ENCODE assay signal across 8 cellular contexts in genomic region chr7:727806-728460, GRCh38. TPM values are rescaled to one million over a fixed set of nuclear protein-coding genes. Genes with fewer than 3 reads are reported as not detected.
DNase-seq lines count a peak whose midpoint lies in the region; ATAC-seq, FAIRE-seq and TF ChIP-seq lines count a peak whose summit lies in the region.

No MANE protein-coding gene starts in this region.

- TF ChIP-seq POLR2A in heart left ventricle (IDR thresholded peaks at IDR 0.05), result no peak
- no peak for TF ChIP-seq POLR2A in HepG2 (IDR thresholded peaks at IDR 0.05; ENCODE audit: insufficient read depth in 1 of 2, low read depth in 2 of 2, low read length in 2 of 2)

- POLR2A ChIA-PET in HepG2 (lab: Yijun Ruan, JAX), result interaction anchor here (1.3 kb wide), 1 partner anchor 110 kb away, joined by 3 read pairs; no protein-coding TSS in a partner anchor

- BruUV-seq in HepG2 (replicated peaks; lab: Mats Ljungman, UMichigan), result no TSS peak

- intact Hi-C loops in heart left ventricle (cut with DNase I), result loop anchor here in 5 of 10 donors (5.0 to 10.0 kb wide), 6 partner anchors 61 to 211 kb away; partner anchors contain the start of gene PDGFA (in 1 of the 5)
- intact Hi-C loops in Right ventricle myocardium superior (cut with DNase I), result loop anchor here (5.0 kb wide), 1 partner anchor 61 kb away; no protein-coding TSS in a partner anchor
- intact Hi-C loops in HepG2 (cut with micrococcal nuclease; ENCODE audit: unreplicated experiment), result no loop called here

- FAIRE-seq in HepG2 (lab: Jason Lieb, UNC), result no peak

- ATAC-seq in heart left ventricle (no peak), Right ventricle myocardium superior (ENCODE audit: poor library complexity) (no peak), HepG2 (no peak), GM18909 (IDR thresholded peaks at IDR 0.05; ENCODE audit: poor library complexity, unreplicated experiment) (no peak), GM19324 (IDR thresholded peaks at IDR 0.05; ENCODE audit: low FRiP score, unreplicated experiment) (no peak)

- 18 to 30% (median 23%) methylated on average over 17 to 21 of the region's 21 CpGs for WGBS in heart left ventricle, 4 donors
- 62% methylated on average over 21 of the region's 21 CpGs for WGBS in HepG2 (ENCODE audit: low lambda C conversion rate)

- TF ChIP-seq CTCF in heart left ventricle (IDR thresholded peaks at IDR 0.05) (no peak), HepG2 (CRISPR knock-in tag; IDR thresholded peaks at IDR 0.05) (no peak), GM20000 (IDR thresholded peaks at IDR 0.05; ENCODE audit: extremely low read depth, missing control alignments) (no peak)

- peak overlapping the region in 2 of 12 donors; percentile 9 to 83 for H3K27ac ChIP-seq in heart left ventricle
- no peak overlapping the region for H3K27ac ChIP-seq in HepG2 (ENCODE audit: extremely low read length, insufficient read depth, low read length)

- H3K4me3 ChIP-seq in heart left ventricle, result peak overlapping the region in 11 of 12 donors; percentile 7 to 98 (median 77)
- H3K4me3 ChIP-seq in adipocyte (ENCODE audit: low read length), result peak overlapping the region; percentile 73
- peak overlapping the region; percentile 80 to 99 (median 81); a peak in 5 of 6 replicates for H3K4me3 ChIP-seq in HepG2 (replicated peaks in 1 of 3; ENCODE audit: insufficient read depth in 1 of 3, low read depth in 2 of 3, low read length in 3 of 3)

- CTCF ChIA-PET in HepG2 (lab: Yijun Ruan, JAX; ENCODE audit: low intra/inter-chr PET ratio, low total read pairs), result no interaction called here

- H3K27me3 ChIP-seq in heart left ventricle (no peaks in the 10 kb centered on the region), adipocyte (replicated peaks; ENCODE audit: control insufficient read depth, insufficient read depth, low read length) (no peaks in the 10 kb centered on the region), HepG2 (ENCODE audit: control insufficient read depth in 1 of 2, insufficient read depth in 2 of 2, low read length in 2 of 2) (no peaks in the 10 kb centered on the region; a peak in 1 of 5 replicates)

- no peak for TF ChIP-seq RAD21 in HepG2 (CRISPR knock-in tag; IDR thresholded peaks at IDR 0.05)

- H3K9me3 ChIP-seq in heart left ventricle, result no peaks in the 10 kb centered on the region
- H3K9me3 ChIP-seq in adipocyte (ENCODE audit: control insufficient read depth, low read length), result no peaks in the 10 kb centered on the region
- H3K9me3 ChIP-seq in HepG2 (ENCODE audit: low read length), result no peaks in the 10 kb centered on the region

- DNase-seq in heart left ventricle, result no peak
- DNase-seq in Right ventricle myocardium superior, result no peak
- DNase-seq in adipocyte (ENCODE audit: low read depth), result peak; percentile 20
- no peak for DNase-seq in HepG2 (ENCODE audit: low spot score)
- no peak for DNase-seq in ACHN
- no peak for DNase-seq in GM20000 (ENCODE audit: low spot score)

- H3K9ac ChIP-seq in adipocyte (ENCODE audit: low read length), result peak overlapping the region; percentile 49
- H3K9ac ChIP-seq in HepG2 (ENCODE audit: insufficient read depth, low read depth, low read length), result peak overlapping the region; percentile 41; the same call in 1 of the 2 replicates

- in situ Hi-C loops in HepG2 (cut with HindIII; ENCODE audit: extremely low pct_ligation_motif_present, low pct_unique_long_range_greater_than_20kb), result no loop called here
- in situ Hi-C loops in ACHN (cut with HindIII; ENCODE audit: low pct_ligation_motif_present, low pct_unique_long_range_greater_than_20kb, low sequenced_read_pairs), result no loop called here

- H3K4me2 ChIP-seq in HepG2 (ENCODE audit: low read depth, low read length), result peak overlapping the region; percentile 80

- H4K20me1 ChIP-seq in HepG2 (ENCODE audit: insufficient read depth, low read length), result no peaks in the 10 kb centered on the region

- H2AFZ ChIP-seq in HepG2 (ENCODE audit: low read length), result no peak overlapping the region

- H3K36me3 ChIP-seq in heart left ventricle, result peaks cover 0 to 23% (median 7%) of the 10 kb centered on the region in 9 donors
- H3K36me3 ChIP-seq in adipocyte (ENCODE audit: control insufficient read depth, insufficient read depth, low read length, severe bottlenecking), result peaks cover 10% of the 10 kb centered on the region
- H3K36me3 ChIP-seq in HepG2 (replicated peaks in 1 of 2; ENCODE audit: control insufficient read depth in 1 of 2, insufficient read depth in 2 of 2, low read length in 2 of 2), result peaks cover 5 to 27% of the 10 kb centered on the region in 2 experiments

- TF ChIP-seq EP300 in HepG2 (IDR thresholded peaks at IDR 0.05; ENCODE audit: low read depth in 2 of 2, low read length in 2 of 2) (no peak), HepG2 (CRISPR knock-in tag; IDR thresholded peaks at IDR 0.05; ENCODE audit: borderline replicate concordance) (no peak)

- peaks cover 31% of the 10 kb centered on the region for H3K79me2 ChIP-seq in HepG2 (ENCODE audit: insufficient read depth, low read length)

- H3K4me1 ChIP-seq in heart left ventricle, result peaks cover 3 to 49% (median 32%) of the 10 kb centered on the region in 12 donors
- peaks cover 16% of the 10 kb centered on the region for H3K4me1 ChIP-seq in adipocyte (ENCODE audit: control insufficient read depth, insufficient read depth, low read length)
- H3K4me1 ChIP-seq in HepG2 (ENCODE audit: insufficient read depth, low read length), result peaks cover 67% of the 10 kb centered on the region

TF ChIP-seq in HepG2, 621 proteins besides CTCF, POLR2A, EP300 and RAD21 (continues in another document):
- TF ChIP-seq ELF3 (CRISPR knock-in tag; IDR thresholded peaks at IDR 0.05), result no peak
- peak; percentile 7; the same call in 1 of the 2 replicates for TF ChIP-seq DMAP1 (CRISPR knock-in tag; IDR thresholded peaks at IDR 0.05)
- TF ChIP-seq ZNF235 (CRISPR knock-in tag; IDR thresholded peaks at IDR 0.05; ENCODE audit: borderline replicate concordance), result no peak
- TF ChIP-seq ETV6 (CRISPR knock-in tag; conservative IDR thresholded peaks at IDR 0.05), result no peak

RNA-seq across cellular contexts. Expression of gene PRKAR1B, which starts 0.9 kb away (rescaled TPM):
- total RNA-seq in heart left ventricle (10 to 100 TPM; 11.4 to 22.2 (median 18.4) TPM), Right ventricle myocardium superior (16.5 TPM), HepG2 (2016; rRNA removed; fragmentation: Illumina TruSeq; extraction: Trizol) (28.2 and 29.2 TPM in 2 replicates)
- polyA plus RNA-seq in heart left ventricle (10 to 100 TPM in 1 of 2 donors, 1 to 10 TPM in 1; 4.1 to 15.3 TPM), HepG2 (2011; rRNA removed) (7.9 and 9.0 TPM in 2 replicates)
- 36.8 and 38.5 TPM in 2 replicates for total RNA-seq in HepG2 (2016; cell fraction: cytosol; rRNA removed; fragmentation: Illumina TruSeq; extraction: Trizol; ENCODE audit: low read depth)
- 22.1 and 28.2 TPM in 2 replicates for total RNA-seq in HepG2 (2016; cell fraction: insoluble cytoplasmic fraction; rRNA removed; fragmentation: Illumina TruSeq; extraction: Trizol)
- 16.2 and 18.2 TPM in 2 replicates for total RNA-seq in HepG2 (2016; cell fraction: membrane; rRNA removed; fragmentation: Illumina TruSeq; extraction: Trizol)
- 14.2 and 14.5 TPM in 2 replicates for total RNA-seq in HepG2 (2016; cell fraction: nucleus; rRNA removed; fragmentation: Illumina TruSeq; extraction: Trizol)
- polyA plus RNA-seq in HepG2 (2011; cell fraction: cytosol; rRNA removed), result 8.2 and 10.4 TPM in 2 replicates
- polyA plus RNA-seq in HepG2 (2011; cell fraction: nucleus; rRNA removed), result 11.2 and 11.4 TPM in 2 replicates
- polyA plus RNA-seq in HepG2 (2012), result 17.4 and 18.1 TPM in 2 replicates
- 6.9 and 8.4 TPM in 2 replicates for polyA plus RNA-seq in HepG2 (2016; cell fraction: cytosol; fragmentation: Illumina TruSeq; extraction: Trizol; ENCODE audit: low read depth)
- polyA plus RNA-seq in HepG2 (2016; cell fraction: insoluble cytoplasmic fraction; fragmentation: Illumina TruSeq; extraction: Trizol; ENCODE audit: low read depth), result 26.6 and 31.8 TPM in 2 replicates
- 9.5 and 9.9 TPM in 2 replicates for polyA plus RNA-seq in HepG2 (2016; cell fraction: membrane; fragmentation: Illumina TruSeq; extraction: Trizol; ENCODE audit: low read depth)
- polyA plus RNA-seq in HepG2 (2016; cell fraction: nucleus; fragmentation: Illumina TruSeq; extraction: Trizol; ENCODE audit: insufficient read depth, low read depth), result 32.1 and 33.3 TPM in 2 replicates
- 18.3 and 37.7 TPM in 2 replicates for polyA minus RNA-seq in HepG2 (2011; rRNA and poly(A)+ RNA removed; ENCODE audit: low replicate concordance)
- 9.6 and 10.1 TPM in 2 replicates for polyA minus RNA-seq in HepG2 (2011; cell fraction: cytosol; rRNA and poly(A)+ RNA removed)
- 8.6 and 12.4 TPM in 2 replicates for polyA minus RNA-seq in HepG2 (2011; cell fraction: nucleus; rRNA and poly(A)+ RNA removed)

RNA-seq across cellular contexts. Expression of gene DNAAF5, which starts 1.4 kb away (rescaled TPM):
- total RNA-seq in heart left ventricle, result 10 to 100 TPM; 13.9 to 45.8 (median 23.7) TPM
- polyA plus RNA-seq in heart left ventricle, result 10 to 100 TPM in 1 of 2 donors, 1 to 10 TPM in 1; 7.2 to 15.3 TPM
- total RNA-seq in Right ventricle myocardium superior, result 19.3 TPM
- 21.5 and 24.2 TPM in 2 replicates for total RNA-seq in HepG2 (2016; rRNA removed; fragmentation: Illumina TruSeq; extraction: Trizol)
- total RNA-seq in HepG2 (2016; cell fraction: cytosol; rRNA removed; fragmentation: Illumina TruSeq; extraction: Trizol; ENCODE audit: low read depth), result 9.3 and 11.4 TPM in 2 replicates
- 21.5 and 22.4 TPM in 2 replicates for total RNA-seq in HepG2 (2016; cell fraction: insoluble cytoplasmic fraction; rRNA removed; fragmentation: Illumina TruSeq; extraction: Trizol)
- total RNA-seq in HepG2 (2016; cell fraction: membrane; rRNA removed; fragmentation: Illumina TruSeq; extraction: Trizol), result 10.7 and 11.7 TPM in 2 replicates
- total RNA-seq in HepG2 (2016; cell fraction: nucleus; rRNA removed; fragmentation: Illumina TruSeq; extraction: Trizol), result 14.3 and 17.6 TPM in 2 replicates
- polyA plus RNA-seq in HepG2 (2011; rRNA removed), result 11.8 and 11.9 TPM in 2 replicates
- polyA plus RNA-seq in HepG2 (2011; cell fraction: cytosol; rRNA removed), result 9.1 and 16.3 TPM in 2 replicates
- 28.7 and 38.5 TPM in 2 replicates for polyA plus RNA-seq in HepG2 (2011; cell fraction: nucleus; rRNA removed)
- polyA plus RNA-seq in HepG2 (2012), result 12.3 and 13.8 TPM in 2 replicates
- polyA plus RNA-seq in HepG2 (2016; cell fraction: cytosol; fragmentation: Illumina TruSeq; extraction: Trizol; ENCODE audit: low read depth), result 2.6 and 3.4 TPM in 2 replicates
- 29.1 and 34.4 TPM in 2 replicates for polyA plus RNA-seq in HepG2 (2016; cell fraction: insoluble cytoplasmic fraction; fragmentation: Illumina TruSeq; extraction: Trizol; ENCODE audit: low read depth)
- polyA plus RNA-seq in HepG2 (2016; cell fraction: membrane; fragmentation: Illumina TruSeq; extraction: Trizol; ENCODE audit: low read depth), result 7.7 and 8.4 TPM in 2 replicates
- polyA plus RNA-seq in HepG2 (2016; cell fraction: nucleus; fragmentation: Illumina TruSeq; extraction: Trizol; ENCODE audit: insufficient read depth, low read depth), result 31.1 and 34.8 TPM in 2 replicates
- polyA minus RNA-seq in HepG2 (2011; rRNA and poly(A)+ RNA removed; ENCODE audit: low replicate concordance), result 34.6 and 56.2 TPM in 2 replicates
- polyA minus RNA-seq in HepG2 (2011; cell fraction: cytosol; rRNA and poly(A)+ RNA removed), result 16.3 and 29.9 TPM in 2 replicates
- polyA minus RNA-seq in HepG2 (2011; cell fraction: nucleus; rRNA and poly(A)+ RNA removed), result 11.7 and 12.9 TPM in 2 replicates
